ENCODE assay signal across 9 cellular contexts in genomic region chr4:86957214-86957613, GRCh38. TPM values are rescaled to one million over a fixed set of nuclear protein-coding genes. Genes with fewer than 3 reads are reported as not detected.
DNase-seq lines count a peak whose midpoint lies in the region; ATAC-seq, FAIRE-seq and TF ChIP-seq lines count a peak whose summit lies in the region.
"Had no signal": no experiment of that assay in that cellular context is flagged by ENCODE, and none has a peak within 500 bp of the region (broad histone marks: within the 10 kb centered on the region; RNA-seq: fewer than 3 reads in every experiment).

No MANE protein-coding gene starts in this region.

- peak overlapping the region; percentile 28 for H3K4me2 ChIP-seq in DOHH2 (ENCODE audit: low read length)

- H3K27me3 ChIP-seq in DOHH2 (ENCODE audit: control insufficient read depth, low read length) (no peaks in the 10 kb centered on the region), suprapubic skin (no peaks in the 10 kb centered on the region), small intestine (ENCODE audit: control insufficient read depth in 2 of 2, insufficient read depth in 2 of 2, low read length in 2 of 2) (no peaks in the 10 kb centered on the region)

- no peak overlapping the region for H3K4me3 ChIP-seq in DOHH2 (ENCODE audit: low read length)
- H3K4me3 ChIP-seq in suprapubic skin = no peak overlapping the region
- no peak overlapping the region for H3K4me3 ChIP-seq in small intestine (ENCODE audit: low read depth in 1 of 2, low read length in 2 of 2)

- TF ChIP-seq EP300 in suprapubic skin (IDR thresholded peaks at IDR 0.05) = no peak

- peaks cover 23% of the 10 kb centered on the region for H3F3A ChIP-seq in DOHH2 (ENCODE audit: control insufficient read depth, insufficient read depth)

- DNase-seq in HPDE6-E6E7 (ENCODE audit: extremely low spot score) = peak; percentile 44
- no peak for DNase-seq in epithelial cell of prostate (ENCODE audit: low read depth, low spot score)
- DNase-seq in suprapubic skin (ENCODE audit: low spot score in 2 of 2) = no peak
- no peak for DNase-seq in small intestine
- DNase-seq in NCI-H1092 treated with DMSO at 0.1 percent for 48 hours (lab: John Stamatoyannopoulos, UW) = no peak
- DNase-seq in cortex of kidney (lab: John Stamatoyannopoulos, UW) = no peak
- DNase-seq: amygdala had no signal

- 0 out of 2 replicates have a peak, but pooled peaks cover 6% of the 10 kb centered on the region for H3K79me2 ChIP-seq in DOHH2 (ENCODE audit: control insufficient read depth, low read length)

- TF ChIP-seq CTCF in DOHH2 (IDR thresholded peaks at IDR 0.05; ENCODE audit: low read depth, low read length, poor library complexity, severe bottlenecking) (no peak), suprapubic skin (IDR thresholded peaks at IDR 0.05) (no peak)

- 100% methylated on average over 1 of the region's 1 CpG for WGBS in suprapubic skin
- WGBS in small intestine, 3 donors = 92 to 100% (median 100%) methylated on average over 1 of the region's 1 CpG

- peaks cover 83% of the 10 kb centered on the region for H3K4me1 ChIP-seq in DOHH2 (ENCODE audit: control insufficient read depth, low read length)
- H3K4me1 ChIP-seq in suprapubic skin = peaks cover 7% of the 10 kb centered on the region
- H3K4me1 ChIP-seq in small intestine (ENCODE audit: control insufficient read depth in 2 of 2, insufficient read depth in 1 of 2, low read depth in 1 of 2, low read length in 1 of 2) = peaks cover 0 to 10% of the 10 kb centered on the region in 2 donors

- H3K36me3 ChIP-seq in DOHH2 (ENCODE audit: control insufficient read depth, low read length) (peaks cover 13% of the 10 kb centered on the region), suprapubic skin (peaks cover 3% of the 10 kb centered on the region), small intestine (ENCODE audit: control insufficient read depth in 2 of 2, insufficient read depth in 2 of 2, low read length in 2 of 2) (peaks cover 0 to 1% of the 10 kb centered on the region in 2 donors)

- ATAC-seq in GM21423 (IDR thresholded peaks at IDR 0.05; ENCODE audit: unreplicated experiment) = peak; percentile 29

- no peak for FAIRE-seq in small intestine (lab: Jason Lieb, UNC)

- peak overlapping the region; percentile 6; the same call in 1 of the 2 replicates for H3K27ac ChIP-seq in DOHH2 (ENCODE audit: low read depth, low read length)
- H3K27ac ChIP-seq in epithelial cell of prostate = peak overlapping the region; percentile 19
- no peak overlapping the region for H3K27ac ChIP-seq in suprapubic skin
- no peak overlapping the region for H3K27ac ChIP-seq in small intestine (ENCODE audit: low read depth in 1 of 2, low read length in 1 of 2)

- no peaks in the 10 kb centered on the region for H3K9me2 ChIP-seq in DOHH2 (replicated peaks; ENCODE audit: control insufficient read depth, low read length)

- no peaks in the 10 kb centered on the region for H4K20me1 ChIP-seq in DOHH2 (ENCODE audit: control insufficient read depth, insufficient read depth, low read depth, low read length)

- H3K9me3 ChIP-seq in DOHH2 (ENCODE audit: control insufficient read depth, insufficient read depth, low read length) = no peaks in the 10 kb centered on the region
- H3K9me3 ChIP-seq in suprapubic skin = no peaks in the 10 kb centered on the region
- no peaks in the 10 kb centered on the region for H3K9me3 ChIP-seq in small intestine (ENCODE audit: control insufficient read depth, low read depth)

- no peak for TF ChIP-seq POLR2A in suprapubic skin (IDR thresholded peaks at IDR 0.05)

RNA-seq across cellular contexts. Expression of gene AFF1, which starts 22.4 kb away (rescaled TPM):
- total RNA-seq in suprapubic skin = 100 to 1,000 TPM in 2 of 4 donors, 10 to 100 TPM in 2; 67.2 to 175 (median 103) TPM
- polyA plus RNA-seq in small intestine = 10 to 100 TPM in 1 of 3 donors, 1 to 10 TPM in 2; 5.4 to 11.4 (median 9.4) TPM

Comparison
In these comparisons a context has a peak if more than half of its experiments do, and no peak if none do; other contexts are left out.
1. H3K27ac ChIP-seq: peak in DOHH2 (single experiment) and epithelial cell of prostate (single experiment); none in suprapubic skin (single experiment) and small intestine (0 of 2).